ENCODE assay signal across 22 cellular contexts in the genomic region with DNA sequence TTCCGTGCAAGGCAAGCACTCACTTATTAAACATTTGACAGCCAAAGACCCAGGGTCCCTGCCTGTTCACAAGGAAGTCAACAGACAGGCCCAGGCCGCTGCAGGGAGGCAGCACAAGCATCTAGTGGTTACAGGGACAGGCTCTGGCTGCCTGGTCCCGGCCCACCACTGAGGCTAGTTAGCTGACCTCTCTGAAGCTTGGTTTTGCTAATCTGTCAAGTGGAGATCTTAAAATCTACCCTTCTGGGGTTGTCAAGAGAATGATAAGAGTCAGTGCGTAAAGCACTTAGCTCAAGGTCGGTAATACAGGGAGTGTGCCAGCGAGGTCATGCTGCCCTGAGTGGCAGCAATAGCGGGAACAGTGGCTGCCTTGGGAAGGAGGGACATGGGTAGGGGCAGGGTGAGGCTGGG. TPM values are rescaled to one million over a fixed set of nuclear protein-coding genes. Genes with fewer than 3 reads are reported as not detected.
DNase-seq lines count a peak whose midpoint lies in the region; ATAC-seq and TF ChIP-seq lines count a peak whose summit lies in the region.
"Had no signal": no experiment of that assay in that cellular context is flagged by ENCODE, and none has a peak within 500 bp of the region (broad histone marks: within the 10 kb centered on the region; RNA-seq: fewer than 3 reads in every experiment).

No MANE protein-coding gene starts in this region.

- TF ChIP-seq POLR2A in right lobe of liver (IDR thresholded peaks at IDR 0.05) = no peak
- no peak for TF ChIP-seq POLR2A in uterus (IDR thresholded peaks at IDR 0.05)

- H3K36me3 Mint-ChIP-seq in progenitor cell of endocrine pancreas (ENCODE audit: insufficient read depth) = peaks cover 2% of the 10 kb centered on the region

- H3K23ac ChIP-seq in mesendoderm (ENCODE audit: low read length) = no peak overlapping the region

- TF ChIP-seq CTCF in WERI-Rb-1 (IDR thresholded peaks at IDR 0.05; ENCODE audit: low read depth, low read length) = no peak
- TF ChIP-seq CTCF in right lobe of liver (IDR thresholded peaks at IDR 0.05) = no peak
- TF ChIP-seq CTCF in progenitor cell of endocrine pancreas (IDR thresholded peaks at IDR 0.05; ENCODE audit: unreplicated experiment) = no peak
- no peak for TF ChIP-seq CTCF in uterus (IDR thresholded peaks at IDR 0.05)

- no peak overlapping the region for H3K4ac ChIP-seq in mesendoderm (ENCODE audit: low read depth, low read length)

- no peak overlapping the region for H3K18ac ChIP-seq in mesendoderm (ENCODE audit: low read length)

- no peak for DNase-seq in WERI-Rb-1
- peak; percentile 37 for DNase-seq in left cardiac atrium
- peak in 2 of 3 donors; percentile 63 to 64 for DNase-seq in right lobe of liver
- peak; percentile 29 for DNase-seq in progenitor cell of endocrine pancreas (ENCODE audit: low spot score, unreplicated experiment)
- no peak for DNase-seq in uterus
- DNase-seq in D341Med (ENCODE audit: low spot score) = no peak
- DNase-seq in mesendoderm = no peak
- DNase-seq: CD8-positive, alpha-beta T cell; DND-41; GM23248; IMR-90; Karpas-422; NCI-H1436; NCI-H2029 treated with DMSO at 0.1 percent for 48 hours; NCI-H510A; NCI-H774; SHP77 treated with DMSO at 0.1 percent for 48 hours; SK-N-SH had no signal

- peak; percentile 64 to 69 for ATAC-seq in left cardiac atrium
- ATAC-seq in right lobe of liver = peak; percentile 61 to 76 (median 70)
- ATAC-seq in GM19455 (IDR thresholded peaks at IDR 0.05; ENCODE audit: unreplicated experiment) = no peak
- ATAC-seq: CD8-positive, alpha-beta T cell had no signal

- peak overlapping the region; percentile 35 for H3K4me3 Mint-ChIP-seq in progenitor cell of endocrine pancreas (ENCODE audit: low read depth)
- H3K4me3 Mint-ChIP-seq: CD8-positive, alpha-beta T cell had no signal

- no peak overlapping the region for H4K8ac ChIP-seq in mesendoderm (ENCODE audit: low read depth, low read length)

- no peak overlapping the region for H2BK120ac ChIP-seq in mesendoderm (ENCODE audit: low read depth, low read length)

- H3K27me3 ChIP-seq in WERI-Rb-1 (ENCODE audit: insufficient read depth, low read depth, severe bottlenecking) (no peaks in the 10 kb centered on the region), right lobe of liver (no peaks in the 10 kb centered on the region), uterus (no peaks in the 10 kb centered on the region), mesendoderm (ENCODE audit: insufficient read depth, low read length, poor library complexity) (no peaks in the 10 kb centered on the region)

- H3K36me3 ChIP-seq in WERI-Rb-1 (no peaks in the 10 kb centered on the region), right lobe of liver (no peaks in the 10 kb centered on the region), uterus (no peaks in the 10 kb centered on the region), mesendoderm (ENCODE audit: control insufficient read depth, insufficient read depth, low read length) (no peaks in the 10 kb centered on the region)
- H3K36me3 ChIP-seq: BLaER1 treated with 17β-estradiol and CSF1 and Interleukin-3, amounts not matched to agents 10 nM and 100 nM; HAP-1 had no signal

- H3K27ac ChIP-seq in WERI-Rb-1 = peak overlapping the region; percentile 16; the same call in 1 of the 2 replicates
- peak overlapping the region; percentile 12 to 78 (median 71) for H3K27ac ChIP-seq in right lobe of liver
- no peak overlapping the region for H3K27ac ChIP-seq in uterus
- no peak overlapping the region for H3K27ac ChIP-seq in mesendoderm (ENCODE audit: low read depth, low read length)
- H3K27ac ChIP-seq: BLaER1 treated with 17β-estradiol and CSF1 and Interleukin-3, amounts not matched to agents 10 nM and 100 nM; GM23248; HL-60 had no signal

- H3K4me1 Mint-ChIP-seq in progenitor cell of endocrine pancreas (ENCODE audit: low read depth) = peaks cover 39% of the 10 kb centered on the region

- 22% methylated on average over 5 of the region's 7 CpGs for WGBS in right lobe of liver (ENCODE audit: insufficient coverage, low coverage, low lambda C conversion rate, missing lambda C conversion rate)
- WGBS in mesendoderm (ENCODE audit: extremely low coverage, insufficient coverage, low lambda C conversion rate) = no CpG with 5 or more reads among the region's 7 CpGs

- no peak overlapping the region for H3K56ac ChIP-seq in mesendoderm (ENCODE audit: low read length)

- no peaks in the 10 kb centered on the region for H3K79me1 ChIP-seq in mesendoderm (ENCODE audit: low read length)

- H3K9ac ChIP-seq in mesendoderm (ENCODE audit: low read length) = no peak overlapping the region
- H3K9ac ChIP-seq: BLaER1 treated with 17β-estradiol and CSF1 and Interleukin-3, amounts not matched to agents 10 nM and 100 nM; GM23248; SK-N-SH had no signal

- H3K79me2 ChIP-seq in mesendoderm (ENCODE audit: control insufficient read depth, insufficient read depth, low read length) = no peaks in the 10 kb centered on the region

- intact Hi-C loops in left cardiac atrium (cut with DNase I) (loop anchor here in 1 of 2 donors (2.0 kb wide), 1 partner anchor 48 kb away; no protein-coding TSS in a partner anchor), right lobe of liver (cut with DNase I) (no loop called here), uterus (cut with DNase I; ENCODE audit: low total_unique reads) (no loop called here)

- H3K9me3 Mint-ChIP-seq in progenitor cell of endocrine pancreas (ENCODE audit: low read depth) = no peaks in the 10 kb centered on the region
- H3K9me3 Mint-ChIP-seq: CD8-positive, alpha-beta T cell had no signal

- no peak overlapping the region for H2BK5ac ChIP-seq in mesendoderm (ENCODE audit: low read length)

- H4K5ac ChIP-seq in mesendoderm (ENCODE audit: low read length) = no peak overlapping the region

- H3K9me3 ChIP-seq in WERI-Rb-1 (ENCODE audit: severe bottlenecking) (no peaks in the 10 kb centered on the region), right lobe of liver (no peaks in the 10 kb centered on the region), uterus (no peaks in the 10 kb centered on the region)
- H3K9me3 ChIP-seq: HAP-1, SK-N-SH had no signal

- peaks cover 0 to 15% (median 6%) of the 10 kb centered on the region in 4 donors for H3K4me1 ChIP-seq in right lobe of liver
- no peaks in the 10 kb centered on the region for H3K4me1 ChIP-seq in uterus
- no peaks in the 10 kb centered on the region for H3K4me1 ChIP-seq in mesendoderm (ENCODE audit: control insufficient read depth, low read depth, low read length)

- H3K27me3 Mint-ChIP-seq in progenitor cell of endocrine pancreas = peaks cover 10% of the 10 kb centered on the region

- no peak overlapping the region for H2BK15ac ChIP-seq in mesendoderm (replicated peaks; ENCODE audit: low read depth)

- no peak overlapping the region for H2AK5ac ChIP-seq in mesendoderm (ENCODE audit: low read length)

- no peak overlapping the region for H3K4me2 ChIP-seq in mesendoderm (ENCODE audit: low read length)
- H3K4me2 ChIP-seq: BLaER1 treated with 17β-estradiol and CSF1 and Interleukin-3, amounts not matched to agents 10 nM and 100 nM; SK-N-SH had no signal

- H3K4me3 ChIP-seq in WERI-Rb-1 (ENCODE audit: low read depth, low read length) (no peak overlapping the region), right lobe of liver (no peak overlapping the region), uterus (no peak overlapping the region), mesendoderm (ENCODE audit: low read length) (no peak overlapping the region)
- H3K4me3 ChIP-seq: BLaER1 treated with 17β-estradiol and CSF1 and Interleukin-3, amounts not matched to agents 10 nM and 100 nM; GM23248; HAP-1 had no signal

- H3K27ac Mint-ChIP-seq in progenitor cell of endocrine pancreas = peak overlapping the region; percentile 95
- H3K27ac Mint-ChIP-seq: CD8-positive, alpha-beta T cell had no signal

RNA-seq across cellular contexts. Expression of a gene that starts 6.0 kb away (rescaled TPM):
- total RNA-seq in left cardiac atrium = 10 to 100 TPM; 36.3 to 63.4 TPM
- 10 to 100 TPM; 11.1 to 34.5 (median 16.5) TPM for total RNA-seq in right lobe of liver
- total RNA-seq in progenitor cell of endocrine pancreas = 54.6 and 56.0 TPM in 2 replicates
- 10 to 100 TPM; 28.4 to 73.8 (median 48.8) TPM for total RNA-seq in uterus
- polyA plus RNA-seq in mesendoderm (2013, experiment 1 of 2) = 9.0 TPM
- 9.4 TPM for polyA plus RNA-seq in mesendoderm (2013, experiment 2 of 2)

Comparison
In these comparisons a context has a peak if more than half of its experiments do, and no peak if none do; other contexts are left out.
1. DNase-seq: peak in left cardiac atrium (single experiment), right lobe of liver (2 of 3) and progenitor cell of endocrine pancreas (single experiment); none in WERI-Rb-1 (single experiment), uterus (0 of 2), D341Med (single experiment) and mesendoderm (single experiment).
2. H3K27ac ChIP-seq: peak in WERI-Rb-1 (single experiment) and right lobe of liver (3 of 3); none in uterus (0 of 2) and mesendoderm (single experiment).